ENCODE assay signal across 29 cellular contexts in genomic region chr18:49650426-49650891, GRCh38.
DNase-seq lines count a peak whose midpoint lies in the region; ATAC-seq, FAIRE-seq and TF ChIP-seq lines count a peak whose summit lies in the region.
"Had no signal": no experiment of that assay in that cellular context is flagged by ENCODE, and none has a peak within 500 bp of the region (broad histone marks: within the 10 kb centered on the region; RNA-seq: fewer than 3 reads in every experiment).

No MANE protein-coding gene starts in this region.

- H3K4me3 ChIP-seq in bronchial epithelial cell (ENCODE audit: low read depth, low read length), result no peak overlapping the region
- no peak overlapping the region for H3K4me3 ChIP-seq in spleen
- H3K4me3 ChIP-seq: GM23338, heart left ventricle, lung, thoracic aorta had no signal

- peak; percentile 66 for ATAC-seq in left lobe of liver
- ATAC-seq in HG03378 (IDR thresholded peaks at IDR 0.05; ENCODE audit: unreplicated experiment), result no peak
- ATAC-seq: activated naive CD4-positive, alpha-beta T cell treated with anti-CD3 and anti-CD28 coated beads, Interleukin-2, amount 50 U/mL, for 72 hours; GM23338; heart left ventricle; WTC11 had no signal

- H3K36me3 Mint-ChIP-seq in activated T-helper 2 cell treated with anti-CD3 and anti-CD28 coated beads, Interferon-gamma antibody, Interleukin-2, Interleukin-4, amounts not matched to agents 10 μg/mL and 5 μg/mL and 100 μg/mL, durations not matched to agents 14 hours and 24 hours and 36 hours (ENCODE audit: low read depth), result no peaks in the 10 kb centered on the region
- H3K36me3 Mint-ChIP-seq: activated naive CD4-positive, alpha-beta T cell treated with anti-CD3 and anti-CD28 coated beads, Interleukin-2, amount 50 U/mL, for 72 hours; CD4-positive, alpha-beta memory T cell; WTC11 had no signal

- DNase-seq in H54 (ENCODE audit: insufficient read length, low spot score) (peak; percentile 27), bronchial epithelial cell (ENCODE audit: low read depth) (no peak), left lobe of liver (ENCODE audit: low spot score) (peak; percentile 77), spleen (peak; percentile 29), NCI-H2029 treated with DMSO at 0.1 percent for 48 hours (lab: John Stamatoyannopoulos, UW) (no peak)
- DNase-seq in NK-92 treated with Interleukin-12 subunit alpha and Interleukin-12 subunit beta, amount 100 ng/mL, for 24 hours (lab: John Stamatoyannopoulos, UW), result no peak
- no peak for DNase-seq in activated T-helper 2 cell treated with anti-CD3 and anti-CD28 coated beads, Interferon-gamma antibody, Interleukin-2, Interleukin-4, amounts not matched to agents 10 μg/mL and 5 μg/mL and 100 μg/mL, durations not matched to agents 14 hours and 24 hours and 36 hours (ENCODE audit: low spot score)
- DNase-seq: activated CD4-positive, alpha-beta T cell treated with anti-CD3 and anti-CD28 coated beads, Interleukin-2, amount 10 ng/mL, durations not matched to agents 24 days and 14 days; activated CD8-positive, alpha-beta memory T cell treated with anti-CD3 and anti-CD28 coated beads for 24 hours; activated effector memory CD4-positive, alpha-beta T cell treated with Interleukin-2 at 50 U/mL for 16 hours; activated T-cell treated with anti-CD3 and anti-CD28 coated beads for 4 hours; CD4-positive, alpha-beta memory T cell; heart left ventricle; HFFc6; kidney; MV-4-11; nephron progenitor cell had no signal

- no peak overlapping the region for H3K27ac Mint-ChIP-seq in activated T-helper 2 cell treated with anti-CD3 and anti-CD28 coated beads, Interferon-gamma antibody, Interleukin-2, Interleukin-4, amounts not matched to agents 10 μg/mL and 5 μg/mL and 100 μg/mL, durations not matched to agents 14 hours and 24 hours and 36 hours
- H3K27ac Mint-ChIP-seq: activated CD4-positive, alpha-beta T cell treated with anti-CD3 and anti-CD28 coated beads, Interleukin-2, amount 10 ng/mL, durations not matched to agents 24 days and 14 days; CD4-positive, alpha-beta memory T cell; GM23338; HFFc6; nephron progenitor cell; stimulated activated naive CD8-positive, alpha-beta T cell treated with anti-CD3 and anti-CD28 coated beads, Interleukin-15, Interleukin-2, amounts not matched to agents 100 ng/mL and 50 ng/mL, for 24 hours; WTC11 had no signal

- H3K4me1 ChIP-seq in spleen, result peaks cover 0 to 8% (median 0%) of the 10 kb centered on the region in 6 donors

- H3K27me3 ChIP-seq in bronchial epithelial cell (ENCODE audit: control insufficient read depth, insufficient read depth, low read length) (no peaks in the 10 kb centered on the region), spleen (replicated peaks in 1 of 7) (peaks cover 0 to 5% (median 0%) of the 10 kb centered on the region in 7 donors)
- H3K27me3 ChIP-seq: heart left ventricle had no signal

- intact Hi-C loops in spleen (cut with DNase I; ENCODE audit: low total_unique reads), result no loop called here
- intact Hi-C loops in activated T-helper 2 cell treated with anti-CD3 and anti-CD28 coated beads, Interferon-gamma antibody, Interleukin-2, Interleukin-4, amounts not matched to agents 10 μg/mL and 5 μg/mL and 100 μg/mL, durations not matched to agents 14 hours and 24 hours and 36 hours (cut with micrococcal nuclease), result no loop called here

- TF ChIP-seq POLR2A in H54 (IDR thresholded peaks at IDR 0.05; ENCODE audit: low read depth, low read length), result no peak
- TF ChIP-seq POLR2A in spleen (IDR thresholded peaks at IDR 0.05), result no peak

- WGBS in spleen, 5 donors, result 81 to 92% (median 87%) methylated on average over 7 of the region's 7 CpGs

- no peak overlapping the region for H3K4me3 Mint-ChIP-seq in activated T-helper 2 cell treated with anti-CD3 and anti-CD28 coated beads, Interferon-gamma antibody, Interleukin-2, Interleukin-4, amounts not matched to agents 10 μg/mL and 5 μg/mL and 100 μg/mL, durations not matched to agents 14 hours and 24 hours and 36 hours (ENCODE audit: low read depth)
- H3K4me3 Mint-ChIP-seq: activated CD4-positive, alpha-beta T cell treated with anti-CD3 and anti-CD28 coated beads, Interleukin-2, amount 10 ng/mL, durations not matched to agents 24 days and 14 days; CD4-positive, alpha-beta memory T cell; GM23338; HFFc6; nephron progenitor cell; stimulated activated naive CD8-positive, alpha-beta T cell treated with anti-CD3 and anti-CD28 coated beads, Interleukin-15, Interleukin-2, amounts not matched to agents 100 ng/mL and 50 ng/mL, for 24 hours; WTC11 had no signal

- H3K9me3 Mint-ChIP-seq in activated T-helper 2 cell treated with anti-CD3 and anti-CD28 coated beads, Interferon-gamma antibody, Interleukin-2, Interleukin-4, amounts not matched to agents 10 μg/mL and 5 μg/mL and 100 μg/mL, durations not matched to agents 14 hours and 24 hours and 36 hours, result no peaks in the 10 kb centered on the region
- H3K9me3 Mint-ChIP-seq: activated CD4-positive, alpha-beta T cell treated with anti-CD3 and anti-CD28 coated beads, Interleukin-2, amount 10 ng/mL, durations not matched to agents 24 days and 14 days; activated naive CD4-positive, alpha-beta T cell treated with anti-CD3 and anti-CD28 coated beads, Interleukin-2, amount 50 U/mL, for 72 hours; CD4-positive, alpha-beta memory T cell; GM23338; HFFc6; nephron progenitor cell; stimulated activated naive CD8-positive, alpha-beta T cell treated with anti-CD3 and anti-CD28 coated beads, Interleukin-15, Interleukin-2, amounts not matched to agents 100 ng/mL and 50 ng/mL, for 24 hours; WTC11 had no signal

- no peaks in the 10 kb centered on the region for H3K9me3 ChIP-seq in spleen
- H3K9me3 ChIP-seq: heart left ventricle, thoracic aorta had no signal

- TF ChIP-seq CTCF in bronchial epithelial cell (IDR thresholded peaks at IDR 0.05; ENCODE audit: insufficient read depth, low read length, severe bottlenecking) (no peak), spleen (IDR thresholded peaks at IDR 0.05 in 8 of 11, conservative IDR thresholded peaks at IDR 0.05 in 3 of 11) (no peak)

- H3K36me3 ChIP-seq in bronchial epithelial cell (ENCODE audit: control insufficient read depth, insufficient read depth, low read length) (no peaks in the 10 kb centered on the region), spleen (no peaks in the 10 kb centered on the region)
- H3K36me3 ChIP-seq: heart left ventricle, thoracic aorta had no signal

- H3K27me3 Mint-ChIP-seq in activated T-helper 2 cell treated with anti-CD3 and anti-CD28 coated beads, Interferon-gamma antibody, Interleukin-2, Interleukin-4, amounts not matched to agents 10 μg/mL and 5 μg/mL and 100 μg/mL, durations not matched to agents 14 hours and 24 hours and 36 hours (ENCODE audit: low read depth), result no peaks in the 10 kb centered on the region
- H3K27me3 Mint-ChIP-seq: activated CD4-positive, alpha-beta T cell treated with anti-CD3 and anti-CD28 coated beads, Interleukin-2, amount 10 ng/mL, durations not matched to agents 24 days and 14 days; stimulated activated naive CD8-positive, alpha-beta T cell treated with anti-CD3 and anti-CD28 coated beads, Interleukin-15, Interleukin-2, amounts not matched to agents 100 ng/mL and 50 ng/mL, for 24 hours had no signal

- no peak overlapping the region for H3K27ac ChIP-seq in spleen
- H3K27ac ChIP-seq: heart left ventricle, KMS-11, RWPE1, thoracic aorta had no signal

- FAIRE-seq in H54 (lab: Jason Lieb, UNC), result no peak
- peak; percentile 28 for FAIRE-seq in bronchial epithelial cell (lab: Jason Lieb, UNC)
- FAIRE-seq: D721Med, GM19239, kidney, small intestine had no signal

- H3K4me1 Mint-ChIP-seq in activated T-helper 2 cell treated with anti-CD3 and anti-CD28 coated beads, Interferon-gamma antibody, Interleukin-2, Interleukin-4, amounts not matched to agents 10 μg/mL and 5 μg/mL and 100 μg/mL, durations not matched to agents 14 hours and 24 hours and 36 hours (ENCODE audit: low read depth), result no peaks in the 10 kb centered on the region
- H3K4me1 Mint-ChIP-seq: activated CD4-positive, alpha-beta T cell treated with anti-CD3 and anti-CD28 coated beads, Interleukin-2, amount 10 ng/mL, durations not matched to agents 24 days and 14 days had no signal

Comparison
In these comparisons a context has a peak if more than half of its experiments do, and no peak if none do; other contexts are left out.
1. DNase-seq: peak in H54 (single experiment), left lobe of liver (single experiment) and spleen (single experiment); none in bronchial epithelial cell (single experiment), NK-92 treated with Interleukin-12 subunit alpha and Interleukin-12 subunit beta, amount 100 ng/mL, for 24 hours (single experiment), NCI-H2029 treated with DMSO at 0.1 percent for 48 hours (single experiment) and activated T-helper 2 cell treated with anti-CD3 and anti-CD28 coated beads, Interferon-gamma antibody, Interleukin-2, Interleukin-4, amounts not matched to agents 10 μg/mL and 5 μg/mL and 100 μg/mL, durations not matched to agents 14 hours and 24 hours and 36 hours (single experiment).